In genomic region chr1:81840805-81841204, GRCh38 we compare ENCODE assay signal across 11 cellular contexts.
"Had no signal": no experiment of that assay in that cellular context is flagged by ENCODE, and none has a peak within 500 bp of the region (broad histone marks: within the 10 kb centered on the region; RNA-seq: fewer than 3 reads in every experiment).

No MANE protein-coding gene starts in this region.

- H3K4me3 Mint-ChIP-seq: GM23338, H9, HFFc6 had no signal

- H3K9me3 ChIP-seq: HAP-1 had no signal

- H3K4me2 ChIP-seq: GM23338 had no signal

- H3K36me3 ChIP-seq: HAP-1 had no signal

- DNase-seq: GM23248, GOT3, H7, H9, HCEC 1CT, HFFc6 had no signal

- H3K27ac Mint-ChIP-seq: GM23338, HFFc6 had no signal

- H3K9ac ChIP-seq: GM23248 had no signal

- ATAC-seq: GM23338, HCT116 had no signal

- H3K9me3 Mint-ChIP-seq: GM23338, H9, HFFc6 had no signal

- H3K27ac ChIP-seq: GM23248 had no signal

- H3K4me3 ChIP-seq: GM23248, GM23338, HAP-1 had no signal

- H2AFZ ChIP-seq: GM23248, GM23338 had no signal

- FAIRE-seq: H1, H54 had no signal
